In genomic region chr5:17316973-17317459, GRCh38 we compare ENCODE assay signal across 8 cellular contexts.
DNase-seq lines count a peak whose midpoint lies in the region; ATAC-seq, FAIRE-seq and TF ChIP-seq lines count a peak whose summit lies in the region.

No MANE protein-coding gene starts in this region.

- CTCF ChIA-PET in HepG2 (lab: Yijun Ruan, JAX; ENCODE audit: low intra/inter-chr PET ratio, low total read pairs): no interaction called here
- CTCF ChIA-PET in activated CD8-positive, alpha-beta T cell treated with anti-CD3 and anti-CD28 coated beads for 36 hours (lab: Charles Lee): no interaction called here

- POLR2A ChIA-PET in HepG2 (lab: Yijun Ruan, JAX): no interaction called here
- POLR2A ChIA-PET in activated CD8-positive, alpha-beta T cell treated with anti-CD3 and anti-CD28 coated beads for 36 hours (lab: Charles Lee): no interaction called here

- ATAC-seq in GM18517 (IDR thresholded peaks at IDR 0.05; ENCODE audit: unreplicated experiment) (peak; percentile 70), HG02798 (IDR thresholded peaks at IDR 0.05; ENCODE audit: poor library complexity, unreplicated experiment) (peak; percentile 79), HepG2 (no peak)
- no peak for ATAC-seq in activated CD8-positive, alpha-beta T cell treated with anti-CD3 and anti-CD28 coated beads for 36 hours

- intact Hi-C loops in HepG2 (cut with micrococcal nuclease; ENCODE audit: unreplicated experiment): no loop called here
- intact Hi-C loops in activated CD8-positive, alpha-beta T cell treated with anti-CD3 and anti-CD28 coated beads for 36 hours (cut with micrococcal nuclease): no loop called here

- no peak for TF ChIP-seq EP300 in HepG2 (IDR thresholded peaks at IDR 0.05; ENCODE audit: low read depth in 2 of 2, low read length in 2 of 2)
- no peak for TF ChIP-seq EP300 in HepG2 (CRISPR knock-in tag; IDR thresholded peaks at IDR 0.05; ENCODE audit: borderline replicate concordance)

- no TSS peak for BruUV-seq in HepG2 (replicated peaks; lab: Mats Ljungman, UMichigan)

- no peak for TF ChIP-seq POLR2A in HepG2 (IDR thresholded peaks at IDR 0.05; ENCODE audit: insufficient read depth in 1 of 2, low read depth in 2 of 2, low read length in 2 of 2)

- H3K9ac ChIP-seq in HepG2 (ENCODE audit: insufficient read depth, low read depth, low read length): no peak overlapping the region

- no peak for FAIRE-seq in HepG2 (lab: Jason Lieb, UNC)

- H3K4me3 ChIP-seq in HepG2 (replicated peaks in 1 of 3; ENCODE audit: insufficient read depth in 1 of 3, low read depth in 2 of 3, low read length in 3 of 3): no peak overlapping the region

- DNase-seq in NOMO-1 treated with DMSO at 0.1 percent for 48 hours (lab: John Stamatoyannopoulos, UW; ENCODE audit: unreplicated experiment) (peak; percentile 100), HepG2 (ENCODE audit: low spot score) (no peak), NCI-H2171 (lab: John Stamatoyannopoulos, UW) (no peak), LoVo (ENCODE audit: low spot score) (no peak)
- no peak for DNase-seq in activated naive CD4-positive, alpha-beta T cell (lab: John Stamatoyannopoulos, UW)
- no peak for DNase-seq in activated CD8-positive, alpha-beta T cell treated with anti-CD3 and anti-CD28 coated beads for 36 hours

- H3K36me3 Mint-ChIP-seq in activated CD8-positive, alpha-beta T cell treated with anti-CD3 and anti-CD28 coated beads for 36 hours (ENCODE audit: low read depth): no peaks in the 10 kb centered on the region

- peaks cover 1% of the 10 kb centered on the region for H3K9me3 Mint-ChIP-seq in activated CD8-positive, alpha-beta T cell treated with anti-CD3 and anti-CD28 coated beads for 36 hours

- H3K4me3 Mint-ChIP-seq in activated CD8-positive, alpha-beta T cell treated with anti-CD3 and anti-CD28 coated beads for 36 hours: no peak overlapping the region

- no peaks in the 10 kb centered on the region for H3K4me1 ChIP-seq in HepG2 (ENCODE audit: insufficient read depth, low read length)

- in situ Hi-C loops in HepG2 (cut with HindIII; ENCODE audit: extremely low pct_ligation_motif_present, low pct_unique_long_range_greater_than_20kb): no loop called here

- no peak overlapping the region for H3K27ac Mint-ChIP-seq in activated CD8-positive, alpha-beta T cell treated with anti-CD3 and anti-CD28 coated beads for 36 hours

- TF ChIP-seq RAD21 in HepG2 (CRISPR knock-in tag; IDR thresholded peaks at IDR 0.05): no peak

- no peak for TF ChIP-seq CTCF in HepG2 (CRISPR knock-in tag; IDR thresholded peaks at IDR 0.05)
- TF ChIP-seq CTCF in activated CD8-positive, alpha-beta T cell treated with anti-CD3 and anti-CD28 coated beads for 36 hours (IDR thresholded peaks at IDR 0.05): no peak

- H3K9me3 ChIP-seq in HepG2 (ENCODE audit: low read length): no peaks in the 10 kb centered on the region

- no peaks in the 10 kb centered on the region for H3K4me1 Mint-ChIP-seq in activated CD8-positive, alpha-beta T cell treated with anti-CD3 and anti-CD28 coated beads for 36 hours (ENCODE audit: low read depth)

- no peaks in the 10 kb centered on the region for H3K79me2 ChIP-seq in HepG2 (ENCODE audit: insufficient read depth, low read length)

- 2% methylated on average over 6 of the region's 6 CpGs for WGBS in HepG2 (ENCODE audit: low lambda C conversion rate)

- no peak overlapping the region for H3K4me2 ChIP-seq in HepG2 (ENCODE audit: low read depth, low read length)

- no peak overlapping the region for H3K27ac ChIP-seq in HepG2 (ENCODE audit: extremely low read length, insufficient read depth, low read length)

- no peaks in the 10 kb centered on the region for H3K27me3 ChIP-seq in HepG2 (ENCODE audit: control insufficient read depth in 1 of 2, insufficient read depth in 2 of 2, low read length in 2 of 2)

- H3K27me3 Mint-ChIP-seq in activated CD8-positive, alpha-beta T cell treated with anti-CD3 and anti-CD28 coated beads for 36 hours: peaks cover 1% of the 10 kb centered on the region

- H2AFZ ChIP-seq in HepG2 (ENCODE audit: low read length): no peak overlapping the region

- H3K36me3 ChIP-seq in HepG2 (replicated peaks in 1 of 2; ENCODE audit: control insufficient read depth in 1 of 2, insufficient read depth in 2 of 2, low read length in 2 of 2): no peaks in the 10 kb centered on the region

- no peaks in the 10 kb centered on the region for H4K20me1 ChIP-seq in HepG2 (ENCODE audit: insufficient read depth, low read length)

TF ChIP-seq in HepG2, 621 proteins besides CTCF, POLR2A, EP300 and RAD21:
- TF ChIP-seq ZBTB42 (CRISPR knock-in tag; IDR thresholded peaks at IDR 0.05) (no peak), ARNTL (CRISPR knock-in tag; IDR thresholded peaks at IDR 0.05) (no peak), ZNF124 (CRISPR knock-in tag; IDR thresholded peaks at IDR 0.05) (no peak), BCL6 (CRISPR knock-in tag; IDR thresholded peaks at IDR 0.05) (0 out of 2 replicates have a peak, but pooled peaks have one; percentile 22), CENPX (CRISPR knock-in tag; IDR thresholded peaks at IDR 0.05) (no peak)

Comparison
In these comparisons a context has a peak if more than half of its experiments do, and no peak if none do; other contexts are left out.
1. ATAC-seq: peak in GM18517 (single experiment) and HG02798 (single experiment); none in HepG2 (single experiment) and activated CD8-positive, alpha-beta T cell treated with anti-CD3 and anti-CD28 coated beads for 36 hours (single experiment).